2 cellular contexts compared by ENCODE assay signal in the genomic region with DNA sequence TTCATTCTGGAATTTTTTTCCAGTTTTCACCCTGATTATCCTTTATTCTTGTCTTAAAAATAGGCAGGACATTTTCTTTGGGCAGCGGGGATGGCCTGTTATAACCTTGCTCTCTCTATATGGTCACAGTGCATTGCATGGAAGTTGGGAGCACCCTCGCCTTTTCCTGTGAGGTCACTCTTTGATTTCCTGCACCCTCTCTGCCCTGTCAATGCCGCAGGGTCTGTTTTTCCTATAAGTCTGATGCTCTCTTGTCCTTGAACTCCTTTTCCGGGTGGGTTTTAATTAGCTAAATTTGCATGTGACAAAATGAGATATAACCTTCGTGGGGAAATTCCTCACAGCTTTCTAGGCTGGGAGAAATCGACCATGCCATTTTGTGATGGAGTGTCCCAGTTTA.
TF ChIP-seq lines count a peak whose summit lies in the region.

No MANE protein-coding gene starts in this region.

TF ChIP-seq in IMR-90, 13 proteins besides CTCF, POLR2A, EP300 and RAD21 (continued from another document):
- TF ChIP-seq, protein P1, sequence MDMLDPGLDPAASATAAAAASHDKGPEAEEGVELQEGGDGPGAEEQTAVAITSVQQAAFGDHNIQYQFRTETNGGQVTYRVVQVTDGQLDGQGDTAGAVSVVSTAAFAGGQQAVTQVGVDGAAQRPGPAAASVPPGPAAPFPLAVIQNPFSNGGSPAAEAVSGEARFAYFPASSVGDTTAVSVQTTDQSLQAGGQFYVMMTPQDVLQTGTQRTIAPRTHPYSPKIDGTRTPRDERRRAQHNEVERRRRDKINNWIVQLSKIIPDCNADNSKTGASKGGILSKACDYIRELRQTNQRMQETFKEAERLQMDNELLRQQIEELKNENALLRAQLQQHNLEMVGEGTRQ (IDR thresholded peaks at IDR 0.05; ENCODE audit: low read depth, low read length) = no peak
- no peak for TF ChIP-seq CHD1 (IDR thresholded peaks at IDR 0.05; ENCODE audit: low read depth, low read length)
- no peak for TF ChIP-seq MXI1 (IDR thresholded peaks at IDR 0.05; ENCODE audit: borderline replicate concordance, low read depth, low read length)
- TF ChIP-seq MAZ (IDR thresholded peaks at IDR 0.05; ENCODE audit: borderline replicate concordance, low read depth, low read length) = no peak
- TF ChIP-seq, protein P2, sequence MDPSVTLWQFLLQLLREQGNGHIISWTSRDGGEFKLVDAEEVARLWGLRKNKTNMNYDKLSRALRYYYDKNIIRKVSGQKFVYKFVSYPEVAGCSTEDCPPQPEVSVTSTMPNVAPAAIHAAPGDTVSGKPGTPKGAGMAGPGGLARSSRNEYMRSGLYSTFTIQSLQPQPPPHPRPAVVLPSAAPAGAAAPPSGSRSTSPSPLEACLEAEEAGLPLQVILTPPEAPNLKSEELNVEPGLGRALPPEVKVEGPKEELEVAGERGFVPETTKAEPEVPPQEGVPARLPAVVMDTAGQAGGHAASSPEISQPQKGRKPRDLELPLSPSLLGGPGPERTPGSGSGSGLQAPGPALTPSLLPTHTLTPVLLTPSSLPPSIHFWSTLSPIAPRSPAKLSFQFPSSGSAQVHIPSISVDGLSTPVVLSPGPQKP (IDR thresholded peaks at IDR 0.05; ENCODE audit: borderline replicate concordance, low read depth, low read length) = no peak
TF ChIP-seq in IMR-90: peak in this region for 0.

TF ChIP-seq in WTC11, 78 proteins besides CTCF, POLR2A, EP300 and RAD21 (continued from another document):
- TF ChIP-seq, protein P3, sequence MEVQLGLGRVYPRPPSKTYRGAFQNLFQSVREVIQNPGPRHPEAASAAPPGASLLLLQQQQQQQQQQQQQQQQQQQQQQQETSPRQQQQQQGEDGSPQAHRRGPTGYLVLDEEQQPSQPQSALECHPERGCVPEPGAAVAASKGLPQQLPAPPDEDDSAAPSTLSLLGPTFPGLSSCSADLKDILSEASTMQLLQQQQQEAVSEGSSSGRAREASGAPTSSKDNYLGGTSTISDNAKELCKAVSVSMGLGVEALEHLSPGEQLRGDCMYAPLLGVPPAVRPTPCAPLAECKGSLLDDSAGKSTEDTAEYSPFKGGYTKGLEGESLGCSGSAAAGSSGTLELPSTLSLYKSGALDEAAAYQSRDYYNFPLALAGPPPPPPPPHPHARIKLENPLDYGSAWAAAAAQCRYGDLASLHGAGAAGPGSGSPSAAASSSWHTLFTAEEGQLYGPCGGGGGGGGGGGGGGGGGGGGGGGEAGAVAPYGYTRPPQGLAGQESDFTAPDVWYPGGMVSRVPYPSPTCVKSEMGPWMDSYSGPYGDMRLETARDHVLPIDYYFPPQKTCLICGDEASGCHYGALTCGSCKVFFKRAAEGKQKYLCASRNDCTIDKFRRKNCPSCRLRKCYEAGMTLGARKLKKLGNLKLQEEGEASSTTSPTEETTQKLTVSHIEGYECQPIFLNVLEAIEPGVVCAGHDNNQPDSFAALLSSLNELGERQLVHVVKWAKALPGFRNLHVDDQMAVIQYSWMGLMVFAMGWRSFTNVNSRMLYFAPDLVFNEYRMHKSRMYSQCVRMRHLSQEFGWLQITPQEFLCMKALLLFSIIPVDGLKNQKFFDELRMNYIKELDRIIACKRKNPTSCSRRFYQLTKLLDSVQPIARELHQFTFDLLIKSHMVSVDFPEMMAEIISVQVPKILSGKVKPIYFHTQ (CRISPR knock-in tag; IDR thresholded peaks at IDR 0.05) = no peak
